In the genomic region with DNA sequence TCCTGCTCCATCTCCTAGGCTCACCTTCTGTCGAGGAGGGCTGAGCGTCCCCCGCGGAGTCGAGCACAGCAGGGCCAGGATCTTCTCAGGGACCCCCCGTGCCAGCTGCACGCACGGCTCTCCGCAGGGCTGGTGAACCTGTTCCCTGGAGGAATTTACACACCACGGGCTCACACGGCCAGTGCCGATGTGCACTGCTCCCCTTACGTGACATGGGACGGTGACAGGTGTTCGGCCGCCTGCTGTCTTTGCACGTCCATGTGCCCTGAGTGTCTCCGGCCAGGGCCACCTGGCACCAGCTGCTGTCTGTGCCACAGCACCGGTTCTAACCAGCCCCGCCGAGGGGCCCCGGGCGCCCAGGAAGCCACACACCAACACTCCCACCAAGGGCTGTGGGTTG, we compare ENCODE assay signal across 1 cellular context.
TF ChIP-seq lines count a peak whose summit lies in the region.

No MANE protein-coding gene starts in this region.

TF ChIP-seq in GM12878, 131 proteins besides CTCF, POLR2A, EP300 and RAD21:
- TF ChIP-seq TCF3 (IDR thresholded peaks at IDR 0.05; ENCODE audit: borderline replicate concordance, insufficient read depth, low read depth, low read length), result peak; percentile 68; the same call in 1 of the 2 replicates
- TF ChIP-seq BCL11A (IDR thresholded peaks at IDR 0.05; ENCODE audit: low read depth, low read length), result no peak
- TF ChIP-seq SREBF1 (IDR thresholded peaks at IDR 0.05; ENCODE audit: low read length), result no peak
